Comparison of ENCODE assay signal across 25 cellular contexts in genomic region chr16:72201387-72201786, GRCh38. TPM values are rescaled to one million over a fixed set of nuclear protein-coding genes. Genes with fewer than 3 reads are reported as not detected.
"Had no signal": no experiment of that assay in that cellular context is flagged by ENCODE, and none has a peak within 500 bp of the region (broad histone marks: within the 10 kb centered on the region; RNA-seq: fewer than 3 reads in every experiment).

No MANE protein-coding gene starts in this region.

- H3K36me3 ChIP-seq: ascending aorta, esophagus squamous epithelium, heart right ventricle, left ventricle myocardium inferior, thoracic aorta, WERI-Rb-1 had no signal

- H3K9me3 ChIP-seq: ascending aorta, esophagus squamous epithelium, heart right ventricle, left ventricle myocardium inferior, thoracic aorta had no signal

- FAIRE-seq: urothelium cell line had no signal

- ATAC-seq: heart right ventricle, natural killer cell, sciatic nerve had no signal

- H3K4me1 ChIP-seq: ascending aorta, left ventricle myocardium inferior had no signal

- H3K4me3 Mint-ChIP-seq: activated naive CD4-positive, alpha-beta T cell treated with anti-CD3 and anti-CD28 coated beads, Interleukin-2, amount 10 ng/mL, durations not matched to agents 7 days and 5 days; activated naive CD8-positive, alpha-beta T cell treated with anti-CD3 and anti-CD28 coated beads, Interleukin-2, amount 10 ng/mL, durations not matched to agents 7 days and 5 days; activated T-helper 1 cell treated with anti-CD3 and anti-CD28 coated beads, Interleukin-12 subunit alpha, Interleukin-12 subunit beta, Interleukin-2, Interleukin-4 antibody, amounts not matched to agents 30 ng/mL and 10 ng/mL and 1 ng/mL, durations not matched to agents 14 hours and 24 hours and 36 hours; natural killer cell; stimulated activated effector memory CD8-positive, alpha-beta T cell treated with anti-CD3 and anti-CD28 coated beads, Interleukin-12 subunit alpha, Interleukin-12 subunit beta, amount 100 ng/mL, for 72 hours; stimulated activated naive CD8-positive, alpha-beta T cell treated with anti-CD3 and anti-CD28 coated beads, Interleukin-15, Interleukin-2, amounts not matched to agents 100 ng/mL and 50 ng/mL, for 24 hours had no signal

- DNase-seq: activated CD4-positive, alpha-beta T cell treated with anti-CD3 and anti-CD28 coated beads, Interleukin-2, amount 50 U/mL, for 48 hours; activated CD8-positive, alpha-beta memory T cell treated with anti-CD3 and anti-CD28 coated beads for 24 hours; activated gamma-delta T cell; activated naive CD4-positive, alpha-beta T cell treated with anti-CD3 and anti-CD28 coated beads, Interleukin-2, amount 10 ng/mL, durations not matched to agents 7 days and 5 days; activated naive CD8-positive, alpha-beta T cell treated with anti-CD3 and anti-CD28 coated beads, Interleukin-2, amount 10 ng/mL, durations not matched to agents 7 days and 5 days; activated T-cell treated with anti-CD3 and anti-CD28 coated beads, Interleukin-2, amount 50 U/mL, for 1 hour; esophagus squamous epithelium; foreskin melanocyte; heart right ventricle; left ventricle myocardium inferior; mesendoderm; natural killer cell; stimulated activated CD4-positive, alpha-beta T cell treated with anti-CD3 and anti-CD28 coated beads, Interleukin-4, amount 100 ng/mL, for 24 hours; T1000; trophoblast cell; WERI-Rb-1 had no signal

- H3K27ac Mint-ChIP-seq: activated naive CD4-positive, alpha-beta T cell treated with anti-CD3 and anti-CD28 coated beads, Interleukin-2, amount 10 ng/mL, durations not matched to agents 7 days and 5 days; activated naive CD8-positive, alpha-beta T cell treated with anti-CD3 and anti-CD28 coated beads, Interleukin-2, amount 10 ng/mL, durations not matched to agents 7 days and 5 days; activated T-helper 1 cell treated with anti-CD3 and anti-CD28 coated beads, Interleukin-12 subunit alpha, Interleukin-12 subunit beta, Interleukin-2, Interleukin-4 antibody, amounts not matched to agents 30 ng/mL and 10 ng/mL and 1 ng/mL, durations not matched to agents 14 hours and 24 hours and 36 hours; stimulated activated effector memory CD8-positive, alpha-beta T cell treated with anti-CD3 and anti-CD28 coated beads, Interleukin-12 subunit alpha, Interleukin-12 subunit beta, amount 100 ng/mL, for 72 hours; stimulated activated naive CD8-positive, alpha-beta T cell treated with anti-CD3 and anti-CD28 coated beads, Interleukin-15, Interleukin-2, amounts not matched to agents 100 ng/mL and 50 ng/mL, for 24 hours had no signal

- H3K27me3 ChIP-seq: ascending aorta, esophagus squamous epithelium had no signal

- H3K4me3 ChIP-seq: ascending aorta, esophagus squamous epithelium, heart right ventricle, left ventricle myocardium inferior, lung, skin epidermis, thoracic aorta had no signal

- H3K27me3 Mint-ChIP-seq: stimulated activated naive CD8-positive, alpha-beta T cell treated with anti-CD3 and anti-CD28 coated beads, Interleukin-15, Interleukin-2, amounts not matched to agents 100 ng/mL and 50 ng/mL, for 24 hours had no signal

- H3K9me3 Mint-ChIP-seq: activated naive CD4-positive, alpha-beta T cell treated with anti-CD3 and anti-CD28 coated beads, Interleukin-2, amount 10 ng/mL, durations not matched to agents 7 days and 5 days; activated naive CD8-positive, alpha-beta T cell treated with anti-CD3 and anti-CD28 coated beads, Interleukin-2, amount 10 ng/mL, durations not matched to agents 7 days and 5 days; activated T-helper 1 cell treated with anti-CD3 and anti-CD28 coated beads, Interleukin-12 subunit alpha, Interleukin-12 subunit beta, Interleukin-2, Interleukin-4 antibody, amounts not matched to agents 30 ng/mL and 10 ng/mL and 1 ng/mL, durations not matched to agents 14 hours and 24 hours and 36 hours; natural killer cell; stimulated activated effector memory CD8-positive, alpha-beta T cell treated with anti-CD3 and anti-CD28 coated beads, Interleukin-12 subunit alpha, Interleukin-12 subunit beta, amount 100 ng/mL, for 72 hours; stimulated activated naive CD8-positive, alpha-beta T cell treated with anti-CD3 and anti-CD28 coated beads, Interleukin-15, Interleukin-2, amounts not matched to agents 100 ng/mL and 50 ng/mL, for 24 hours had no signal

- H3K27ac ChIP-seq: ascending aorta, left ventricle myocardium inferior, thoracic aorta, WERI-Rb-1 had no signal

- H3K36me3 Mint-ChIP-seq: activated naive CD4-positive, alpha-beta T cell treated with anti-CD3 and anti-CD28 coated beads, Interleukin-2, amount 10 ng/mL, durations not matched to agents 7 days and 5 days; natural killer cell; stimulated activated effector memory CD8-positive, alpha-beta T cell treated with anti-CD3 and anti-CD28 coated beads, Interleukin-12 subunit alpha, Interleukin-12 subunit beta, amount 100 ng/mL, for 72 hours had no signal

RNA-seq across cellular contexts. Expression of gene PMFBP1, which starts 29.4 kb away (rescaled TPM):
- total RNA-seq: ascending aorta had no signal
